Comparison of ENCODE assay signal across 8 cellular contexts in the genomic region with DNA sequence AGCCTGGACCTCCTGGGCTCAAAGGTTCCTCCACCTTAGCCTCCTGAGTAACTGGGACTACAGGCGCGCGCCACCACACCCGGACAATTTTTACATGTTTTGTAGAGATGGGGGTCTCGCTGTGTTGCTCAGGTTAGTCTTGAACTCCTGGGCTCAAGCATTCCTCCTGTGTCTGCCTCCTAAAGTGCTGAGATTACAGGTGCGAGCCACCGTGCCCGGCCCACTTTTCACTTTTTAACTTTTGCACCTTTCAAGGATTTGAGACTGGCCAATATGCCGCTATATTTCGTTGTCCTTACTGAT. TPM values are rescaled to one million over a fixed set of nuclear protein-coding genes. Genes with fewer than 3 reads are reported as not detected.
A peak's percentile ranks its signal among the peaks of the same experiment; 100 is the strongest.
DNase-seq lines count a peak whose midpoint lies in the region; ATAC-seq and TF ChIP-seq lines count a peak whose summit lies in the region.

No MANE protein-coding gene starts in this region.

- H3K9me3 ChIP-seq in heart right ventricle, result no peaks in the 10 kb centered on the region
- no peaks in the 10 kb centered on the region for H3K9me3 ChIP-seq in uterus

- BruUV-seq in MCF 10A (replicated peaks; lab: Mats Ljungman, UMichigan), result no TSS peak

- WGBS in heart right ventricle, 2 donors, result 97% methylated on average over 10 of the region's 10 CpGs

- POLR2A ChIA-PET in MCF 10A (lab: Yijun Ruan, JAX), result interaction anchor here (0.6 to 2.0 kb wide), 8 partner anchors 33 to 127 kb away, joined by 3 to 15 read pairs (median 5); no protein-coding TSS in a partner anchor

- no peaks in the 10 kb centered on the region for H3K36me3 Mint-ChIP-seq in MCF 10A (ENCODE audit: insufficient read depth, unreplicated experiment)
- H3K36me3 Mint-ChIP-seq in mesothelial cell of epicardium, result no peaks in the 10 kb centered on the region

- H3K4me3 ChIP-seq in heart right ventricle (peak overlapping the region in 6 of 10 donors; percentile 64 to 92 (median 80)), uterus (peak overlapping the region in 1 of 2 donors; percentile 90)

- peak overlapping the region; percentile 75 for H3K4me3 Mint-ChIP-seq in MCF 10A (ENCODE audit: unreplicated experiment)
- H3K4me3 Mint-ChIP-seq in mesothelial cell of epicardium, result peak overlapping the region; percentile 66

- intact Hi-C loops in heart right ventricle (cut with DNase I), result loop anchor here in 9 of 10 donors (2.0 to 10.0 kb wide), 8 partner anchors 36 to 116 kb away; no protein-coding TSS in a partner anchor
- intact Hi-C loops in cardiac septum (cut with DNase I), result loop anchor here (2.0 to 5.0 kb wide), 4 partner anchors 53 to 116 kb away; no protein-coding TSS in a partner anchor
- intact Hi-C loops in MCF 10A (cut with micrococcal nuclease), result loop anchor here (1.0 to 5.0 kb wide), 4 partner anchors 53 to 126 kb away; no protein-coding TSS in a partner anchor
- intact Hi-C loops in uterus (cut with DNase I; ENCODE audit: low total_unique reads), result no loop called here

- peaks cover 0 to 37% (median 0%) of the 10 kb centered on the region in 7 donors for H3K27me3 ChIP-seq in heart right ventricle
- no peaks in the 10 kb centered on the region for H3K27me3 ChIP-seq in uterus

- H3K27ac ChIP-seq in heart right ventricle (peak overlapping the region in 6 of 10 donors; percentile 84 to 98 (median 94)), uterus (peak overlapping the region; percentile 94 to 96)

- TF ChIP-seq POLR2A in uterus (IDR thresholded peaks at IDR 0.05), result no peak

- H3K27me3 Mint-ChIP-seq in MCF 10A (ENCODE audit: insufficient read depth, unreplicated experiment) (no peaks in the 10 kb centered on the region), mesothelial cell of epicardium (ENCODE audit: low read depth) (peaks cover 1% of the 10 kb centered on the region)

- peaks cover 17 to 38% (median 31%) of the 10 kb centered on the region in 9 donors for H3K4me1 ChIP-seq in heart right ventricle
- H3K4me1 ChIP-seq in uterus, result peaks cover 0 to 7% of the 10 kb centered on the region in 2 donors

- CTCF ChIA-PET in MCF 10A (lab: Yijun Ruan, JAX), result interaction anchor here (0.5 to 6.0 kb wide), 4 partner anchors 13 to 113 kb away, joined by 3 to 55 read pairs (median 20); no protein-coding TSS in a partner anchor

- ATAC-seq in heart right ventricle, result no peak
- ATAC-seq in HG03095 (IDR thresholded peaks at IDR 0.05; ENCODE audit: unreplicated experiment), result no peak

- DNase-seq in heart right ventricle (no peak), cardiac septum (ENCODE audit: low spot score) (no peak), MCF 10A (ENCODE audit: unreplicated experiment) (no peak), mesothelial cell of epicardium (ENCODE audit: low spot score in 2 of 2, unreplicated experiment in 2 of 2) (no peak), uterus (no peak), dedifferentiated amniotic fluid mesenchymal stem cell (ENCODE audit: extremely low spot score) (no peak), AML-193 (lab: John Stamatoyannopoulos, UW) (no peak)

- no peak for TF ChIP-seq CTCF in heart right ventricle (IDR thresholded peaks at IDR 0.05)
- no peak for TF ChIP-seq CTCF in MCF 10A (IDR thresholded peaks at IDR 0.05; ENCODE audit: unreplicated experiment)
- TF ChIP-seq CTCF in mesothelial cell of epicardium (IDR thresholded peaks at IDR 0.05; ENCODE audit: unreplicated experiment), result no peak
- no peak for TF ChIP-seq CTCF in uterus (IDR thresholded peaks at IDR 0.05)

- H3K27ac Mint-ChIP-seq in MCF 10A (ENCODE audit: low read depth, unreplicated experiment) (no peak overlapping the region), mesothelial cell of epicardium (no peak overlapping the region)

- peaks cover 0 to 14% (median 0%) of the 10 kb centered on the region in 9 donors for H3K36me3 ChIP-seq in heart right ventricle
- H3K36me3 ChIP-seq in uterus, result no peaks in the 10 kb centered on the region

- peaks cover 22% of the 10 kb centered on the region for H3K4me1 Mint-ChIP-seq in MCF 10A (ENCODE audit: insufficient read depth, unreplicated experiment)
- peaks cover 35% of the 10 kb centered on the region for H3K4me1 Mint-ChIP-seq in mesothelial cell of epicardium

- H3K9me3 Mint-ChIP-seq in MCF 10A (ENCODE audit: unreplicated experiment), result no peaks in the 10 kb centered on the region
- H3K9me3 Mint-ChIP-seq in mesothelial cell of epicardium, result no peaks in the 10 kb centered on the region

RNA-seq across cellular contexts. Expression of gene ITGB5, which starts 0.8 kb away (rescaled TPM):
- 100 to 1,000 TPM in 6 of 10 donors, 10 to 100 TPM in 4; 72.2 to 154 (median 108) TPM for total RNA-seq in heart right ventricle
- 100 to 1,000 TPM in 1 of 2 donors, 10 to 100 TPM in 1; 18.5 to 145 TPM for polyA plus RNA-seq in heart right ventricle
- total RNA-seq in cardiac septum, result 180 TPM
- total RNA-seq in MCF 10A (2022), result 100 and 101 TPM in 2 replicates
- total RNA-seq in mesothelial cell of epicardium, result 63.3 to 71.4 TPM (median 64.7 TPM) in 3 replicates
- total RNA-seq in uterus, result 100 to 1,000 TPM in 2 of 4 donors, 10 to 100 TPM in 2; 28.7 to 106 (median 71.6) TPM

RNA-seq across cellular contexts. Expression of gene MUC13, which starts 46.6 kb away (rescaled TPM):
- under 1 TPM in 2 of 10 donors, not detected in 8; 0.37 to 0.41 TPM for total RNA-seq in heart right ventricle
- under 1 TPM in 1 of 2 donors, not detected in 1; 0.03 TPM for polyA plus RNA-seq in heart right ventricle
- total RNA-seq in cardiac septum, result 0.13 TPM
- not detected in 2 replicates for total RNA-seq in MCF 10A (2022)
- total RNA-seq in mesothelial cell of epicardium, result 0.16 TPM in 1 of 3 replicates, not detected in the others
- under 1 TPM in 1 of 4 donors, not detected in 3; 0.51 TPM for total RNA-seq in uterus
